1 cellular context compared by ENCODE assay signal in genomic region chr6:144435602-144436426, GRCh38.
TF ChIP-seq lines count a peak whose summit lies in the region.

No MANE protein-coding gene starts in this region.

TF ChIP-seq in IMR-90, 13 proteins besides CTCF, POLR2A, EP300 and RAD21:
- TF ChIP-seq NFE2L2 (IDR thresholded peaks at IDR 0.05; ENCODE audit: low read depth, low read length) (no peak), MXI1 (IDR thresholded peaks at IDR 0.05; ENCODE audit: borderline replicate concordance, low read depth, low read length) (no peak), BHLHE40 (IDR thresholded peaks at IDR 0.05; ENCODE audit: low read depth, low read length) (no peak), RFX5 (IDR thresholded peaks at IDR 0.05; ENCODE audit: low read depth, low read length) (no peak), RCOR1 (IDR thresholded peaks at IDR 0.05; ENCODE audit: insufficient replicate concordance, low read length) (no peak), SMC3 (IDR thresholded peaks at IDR 0.05; ENCODE audit: low read depth, low read length) (no peak), FOS (IDR thresholded peaks at IDR 0.05; ENCODE audit: low read depth, low read length) (no peak), ELK1 (IDR thresholded peaks at IDR 0.05; ENCODE audit: borderline replicate concordance, low read depth, low read length) (no peak), CHD1 (IDR thresholded peaks at IDR 0.05; ENCODE audit: low read depth, low read length) (no peak), USF2 (IDR thresholded peaks at IDR 0.05; ENCODE audit: low read depth, low read length) (no peak), CEBPB (IDR thresholded peaks at IDR 0.05; ENCODE audit: low read depth, low read length) (no peak), MAFK (IDR thresholded peaks at IDR 0.05; ENCODE audit: low read depth, low read length) (no peak), MAZ (IDR thresholded peaks at IDR 0.05; ENCODE audit: borderline replicate concordance, low read depth, low read length) (no peak)
